In the genomic region with DNA sequence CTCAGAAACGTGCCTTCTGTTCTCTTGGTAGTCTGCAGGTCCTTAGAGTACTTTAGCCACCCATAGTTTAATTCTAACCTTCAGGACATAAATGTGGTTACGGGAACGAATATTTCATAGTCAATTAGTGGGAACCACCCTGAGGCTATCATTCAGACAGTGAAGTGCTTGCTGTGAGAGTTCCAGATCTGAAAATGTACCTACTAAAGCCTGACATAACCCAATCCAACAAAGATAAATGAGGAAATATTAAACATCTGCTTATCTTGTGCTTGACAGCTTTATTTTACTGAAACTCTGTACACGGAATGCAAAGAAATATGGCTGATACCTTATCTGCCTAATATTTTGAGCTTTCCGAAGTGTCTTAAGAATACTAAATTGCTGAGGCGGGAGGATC, we compare ENCODE assay signal across 17 cellular contexts.
"Had no signal": no experiment of that assay in that cellular context is flagged by ENCODE, and none has a peak within 500 bp of the region (broad histone marks: within the 10 kb centered on the region; RNA-seq: fewer than 3 reads in every experiment).

No MANE protein-coding gene starts in this region.

- H3K9me3 ChIP-seq: gastrocnemius medialis, heart left ventricle, sigmoid colon, thoracic aorta, upper lobe of right lung had no signal

- H3K4me3 ChIP-seq: gastrocnemius medialis, heart left ventricle, sigmoid colon, thoracic aorta, upper lobe of right lung had no signal

- ATAC-seq: activated CD8-positive, alpha-beta T cell treated with anti-CD3 and anti-CD28 coated beads, Interleukin-2, amount 10 ng/mL, durations not matched to agents 7 days and 5 days; gastrocnemius medialis; heart left ventricle; left ventricle myocardium superior; stimulated activated memory B cell treated with anti-CD40 and anti-IgM and Interleukin-4, amounts not matched to agents 10 μg/mL and 1 μg/mL and 100 μg/mL, for 72 hours; upper lobe of right lung had no signal

- H3K36me3 ChIP-seq: gastrocnemius medialis, heart left ventricle, sigmoid colon, thoracic aorta, upper lobe of right lung had no signal

- H3K4me1 ChIP-seq: gastrocnemius medialis, heart left ventricle, sigmoid colon, upper lobe of right lung had no signal

- DNase-seq: activated CD4-positive, alpha-beta T cell treated with anti-CD3 and anti-CD28 coated beads, Interleukin-2, amount 10 ng/mL, durations not matched to agents 24 days and 14 days; activated CD8-positive, alpha-beta T cell treated with anti-CD3 and anti-CD28 coated beads, Interleukin-2, amount 10 ng/mL, durations not matched to agents 7 days and 5 days; activated naive CD4-positive, alpha-beta T cell treated with anti-CD3 and anti-CD28 coated beads for 36 hours; activated T-cell treated with anti-CD3 and anti-CD28 coated beads, Interleukin-2, amount 50 U/mL, for 24 hours; anterior cingulate cortex; caudate nucleus; gastrocnemius medialis; heart left ventricle; left ventricle myocardium superior; nephron progenitor cell; occipital lobe; posterior cingulate gyrus; sigmoid colon; stimulated activated CD4-positive, alpha-beta T cell treated with anti-CD3 and anti-CD28 coated beads, Interleukin-4, amount 100 ng/mL, for 4 hours; upper lobe of right lung had no signal

- H3K27me3 ChIP-seq: gastrocnemius medialis, heart left ventricle, sigmoid colon, upper lobe of right lung had no signal

- H3K27ac ChIP-seq: gastrocnemius medialis, heart left ventricle, sigmoid colon, thoracic aorta, upper lobe of right lung had no signal
